21 cellular contexts compared by ENCODE assay signal in the genomic region with DNA sequence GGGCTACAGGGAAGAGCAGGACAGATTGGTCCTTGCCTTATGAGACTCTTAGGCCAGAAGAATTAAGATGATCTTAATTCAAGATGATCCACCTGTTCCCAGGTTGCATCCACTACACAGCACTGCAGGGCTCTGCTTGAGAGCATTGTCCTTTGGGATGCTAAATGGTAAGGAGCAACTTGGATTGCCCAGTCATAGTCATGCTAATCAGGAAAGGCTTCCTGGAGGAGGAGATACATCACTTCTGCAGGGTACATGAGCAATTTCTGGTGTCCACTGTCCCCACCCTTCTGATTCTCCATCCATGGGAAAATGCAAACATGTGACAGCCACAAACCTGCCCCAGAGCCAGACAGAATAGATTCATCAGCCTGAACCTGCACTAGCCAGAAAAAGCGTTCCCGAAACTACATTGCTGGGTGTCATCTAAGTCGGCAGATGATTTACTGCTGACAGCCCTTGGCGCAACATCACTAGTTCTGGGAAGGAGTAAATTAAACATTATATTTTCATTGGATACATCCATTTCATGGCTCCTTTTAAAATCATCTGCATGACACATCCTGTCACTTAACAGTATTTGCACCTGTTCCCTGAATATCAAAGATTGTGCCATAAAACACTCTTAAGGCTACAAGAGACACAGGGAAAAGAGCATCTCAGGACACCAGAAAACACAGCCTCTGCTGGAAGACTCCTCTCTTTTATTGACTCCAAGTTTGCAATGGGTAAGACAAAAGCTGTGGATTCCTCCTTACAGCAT.
DNase-seq lines count a peak whose midpoint lies in the region; ATAC-seq and TF ChIP-seq lines count a peak whose summit lies in the region.
"Had no signal": no experiment of that assay in that cellular context is flagged by ENCODE, and none has a peak within 500 bp of the region (broad histone marks: within the 10 kb centered on the region; RNA-seq: fewer than 3 reads in every experiment).

No MANE protein-coding gene starts in this region.

- H3K9me3 ChIP-seq in right atrium auricular region: no peaks in the 10 kb centered on the region
- H3K9me3 ChIP-seq: Peyer's patch had no signal

- peaks cover 10% of the 10 kb centered on the region for H3K36me3 Mint-ChIP-seq in activated T-helper 17 cell treated with anti-CD3 and anti-CD28 coated beads, Interleukin-2, amount 50 U/mL, for 72 hours (ENCODE audit: low read depth)
- H3K36me3 Mint-ChIP-seq: CD4-positive, alpha-beta memory T cell had no signal

- no peaks in the 10 kb centered on the region for H3K4me1 ChIP-seq in right atrium auricular region
- H3K4me1 ChIP-seq: Peyer's patch had no signal

- ATAC-seq in activated T-helper 17 cell treated with anti-CD3 and anti-CD28 coated beads, Interleukin-2, amount 50 U/mL, for 72 hours (replicated peaks): no peak
- ATAC-seq: Right ventricle myocardium inferior had no signal

- no peaks in the 10 kb centered on the region for H3K36me3 ChIP-seq in right atrium auricular region
- H3K36me3 ChIP-seq: Peyer's patch had no signal

- peak; percentile 25 for DNase-seq in NCI-H1105 treated with DMSO at 0.1 percent for 48 hours (lab: John Stamatoyannopoulos, UW)
- no peak for DNase-seq in NCI-H1105 (lab: John Stamatoyannopoulos, UW)
- DNase-seq in HEK293T (ENCODE audit: extremely low spot score): no peak
- DNase-seq in iPS-NIHi7 (ENCODE audit: extremely low spot score): peak; percentile 32
- DNase-seq in AML-193 (lab: John Stamatoyannopoulos, UW): no peak
- no peak for DNase-seq in NK-92 (lab: John Stamatoyannopoulos, UW; ENCODE audit: unreplicated experiment)
- no peak for DNase-seq in right atrium auricular region (ENCODE audit: low spot score)
- DNase-seq: 8988T; Calu3; CD4-positive, alpha-beta memory T cell; DMS79; GM23248; HFFc6; Kasumi-1; MM.1S; NCI-H2029 treated with DMSO at 0.1 percent for 48 hours; NCI-H510A treated with DMSO at 0.1 percent for 48 hours; NCI-H82; Peyer's patch had no signal

- H3K27ac Mint-ChIP-seq in activated T-helper 17 cell treated with anti-CD3 and anti-CD28 coated beads, Interleukin-2, amount 50 U/mL, for 72 hours: peak overlapping the region; percentile 92
- H3K27ac Mint-ChIP-seq: CD4-positive, alpha-beta memory T cell; HFFc6 had no signal

- H3K27ac ChIP-seq in right atrium auricular region: no peak overlapping the region
- H3K27ac ChIP-seq: GM23248, Peyer's patch had no signal

- H3K27me3 ChIP-seq in right atrium auricular region: no peaks in the 10 kb centered on the region
- H3K27me3 ChIP-seq: Peyer's patch had no signal

- POLR2A ChIA-PET in HEK293T (lab: Yijun Ruan, JAX): no interaction called here

- H3K9me3 Mint-ChIP-seq in activated T-helper 17 cell treated with anti-CD3 and anti-CD28 coated beads, Interleukin-2, amount 50 U/mL, for 72 hours: peaks cover 4% of the 10 kb centered on the region
- H3K9me3 Mint-ChIP-seq: CD4-positive, alpha-beta memory T cell had no signal

- peaks cover 34% of the 10 kb centered on the region for H3K4me1 Mint-ChIP-seq in activated T-helper 17 cell treated with anti-CD3 and anti-CD28 coated beads, Interleukin-2, amount 50 U/mL, for 72 hours

- no peak overlapping the region for H3K4me3 ChIP-seq in right atrium auricular region
- H3K4me3 ChIP-seq: GM23248, Peyer's patch had no signal

- H3K4me3 Mint-ChIP-seq in activated T-helper 17 cell treated with anti-CD3 and anti-CD28 coated beads, Interleukin-2, amount 50 U/mL, for 72 hours: peak overlapping the region; percentile 69
- H3K4me3 Mint-ChIP-seq: HFFc6 had no signal

- TF ChIP-seq CTCF in right atrium auricular region (IDR thresholded peaks at IDR 0.05): no peak

- H3K27me3 Mint-ChIP-seq in activated T-helper 17 cell treated with anti-CD3 and anti-CD28 coated beads, Interleukin-2, amount 50 U/mL, for 72 hours: no peaks in the 10 kb centered on the region

- CTCF ChIA-PET in HEK293T (lab: Yijun Ruan, JAX): interaction anchor here (1.1 kb wide), 1 partner anchor 16 kb away, joined by 4 read pairs; no protein-coding TSS in a partner anchor

TF ChIP-seq in HEK293T, 16 proteins besides CTCF, POLR2A, EP300 and RAD21:
- TF ChIP-seq, protein P1, sequence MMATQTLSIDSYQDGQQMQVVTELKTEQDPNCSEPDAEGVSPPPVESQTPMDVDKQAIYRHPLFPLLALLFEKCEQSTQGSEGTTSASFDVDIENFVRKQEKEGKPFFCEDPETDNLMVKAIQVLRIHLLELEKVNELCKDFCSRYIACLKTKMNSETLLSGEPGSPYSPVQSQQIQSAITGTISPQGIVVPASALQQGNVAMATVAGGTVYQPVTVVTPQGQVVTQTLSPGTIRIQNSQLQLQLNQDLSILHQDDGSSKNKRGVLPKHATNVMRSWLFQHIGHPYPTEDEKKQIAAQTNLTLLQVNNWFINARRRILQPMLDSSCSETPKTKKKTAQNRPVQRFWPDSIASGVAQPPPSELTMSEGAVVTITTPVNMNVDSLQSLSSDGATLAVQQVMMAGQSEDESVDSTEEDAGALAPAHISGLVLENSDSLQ (IDR thresholded peaks at IDR 0.05): peak; percentile 77
- TF ChIP-seq L3MBTL2 (conservative IDR thresholded peaks at IDR 0.05): no peak
TF ChIP-seq in HEK293T: peak in this region for 1.

Comparison
In these comparisons a context has a peak if more than half of its experiments do, and no peak if none do; other contexts are left out.
1. DNase-seq: peak in NCI-H1105 treated with DMSO at 0.1 percent for 48 hours (single experiment) and iPS-NIHi7 (single experiment); none in NCI-H1105 (single experiment), HEK293T (single experiment), AML-193 (0 of 2), NK-92 (single experiment) and right atrium auricular region (single experiment).